15 cellular contexts compared by ENCODE assay signal in the genomic region with DNA sequence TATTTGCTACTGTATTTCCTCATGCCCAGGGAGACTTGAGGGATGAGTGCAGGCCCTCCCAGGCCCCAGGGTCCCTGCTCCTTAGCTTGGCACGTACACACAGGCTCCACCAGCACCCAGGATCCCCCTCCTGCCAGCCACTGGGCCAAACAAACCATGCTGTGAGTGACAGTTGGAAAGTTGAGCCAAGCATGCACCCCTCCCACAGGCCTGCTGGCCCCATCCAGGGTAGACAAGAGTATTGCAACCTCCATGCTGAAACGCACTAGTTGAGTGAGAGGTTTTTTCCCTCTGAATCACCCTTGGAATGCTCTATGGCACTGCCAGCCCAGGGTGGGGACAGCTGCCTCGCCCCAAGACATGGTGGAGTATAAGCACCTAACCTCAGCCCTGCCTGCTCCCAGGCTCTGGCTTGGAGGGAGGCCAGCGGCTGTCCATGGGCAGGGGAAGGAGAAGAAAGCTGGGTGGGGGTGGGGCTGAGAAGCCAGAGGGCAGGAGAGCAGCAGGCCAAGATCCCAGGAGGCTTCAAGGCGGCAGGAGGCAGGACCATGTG. TPM values are rescaled to one million over a fixed set of nuclear protein-coding genes. Genes with fewer than 3 reads are reported as not detected.
DNase-seq lines count a peak whose midpoint lies in the region; ATAC-seq, FAIRE-seq and TF ChIP-seq lines count a peak whose summit lies in the region.
"Had no signal": no experiment of that assay in that cellular context is flagged by ENCODE, and none has a peak within 500 bp of the region (broad histone marks: within the 10 kb centered on the region; RNA-seq: fewer than 3 reads in every experiment).

No MANE protein-coding gene starts in this region.

- H3K4me3 ChIP-seq in fibroblast of lung (replicated peaks in 1 of 4; ENCODE audit: control extremely low read depth in 1 of 4, insufficient read depth in 1 of 4, low read depth in 3 of 4, low read length in 4 of 4) = no peak overlapping the region
- H3K4me3 ChIP-seq in pancreas = no peak overlapping the region

- no peak overlapping the region for H3K27ac ChIP-seq in fibroblast of lung (ENCODE audit: insufficient read depth, low read length)
- H3K27ac ChIP-seq in pancreas = no peak overlapping the region
- H3K27ac ChIP-seq: C4-2B, parathyroid adenoma had no signal

- no peaks in the 10 kb centered on the region for H3K79me2 ChIP-seq in fibroblast of lung (ENCODE audit: control insufficient read depth, insufficient read depth, low read length)
- H3K79me2 ChIP-seq: parathyroid adenoma had no signal

- no peaks in the 10 kb centered on the region for H3K36me3 ChIP-seq in fibroblast of lung (ENCODE audit: control insufficient read depth, insufficient read depth, low read length)
- H3K36me3 ChIP-seq in pancreas = no peaks in the 10 kb centered on the region

- H3K4me2 ChIP-seq in fibroblast of lung (ENCODE audit: extremely low read depth, insufficient read depth, low read length) = no peak overlapping the region

- H3K27me3 ChIP-seq in fibroblast of lung (ENCODE audit: control insufficient read depth, insufficient read depth, low read length) (no peaks in the 10 kb centered on the region), pancreas (no peaks in the 10 kb centered on the region)

- 67 to 76% methylated on average over 5 of the region's 5 CpGs for WGBS in pancreas, 2 donors

- H3K9me3 ChIP-seq in fibroblast of lung (ENCODE audit: control insufficient read depth, insufficient read depth, low read depth, low read length) (no peaks in the 10 kb centered on the region), pancreas (no peaks in the 10 kb centered on the region)

- TF ChIP-seq CTCF in fibroblast of lung (conservative IDR thresholded peaks at IDR 0.05 in 1 of 2, IDR thresholded peaks at IDR 0.05 in 1 of 2; ENCODE audit: low read depth in 1 of 2, low read length in 2 of 2) (no peak), pancreas (IDR thresholded peaks at IDR 0.05) (no peak)

- DNase-seq in Daoy (ENCODE audit: low read depth) = peak; percentile 88
- DNase-seq in RPMI7951 (ENCODE audit: low read depth) = peak; percentile 86
- peak; percentile 15 to 49 for DNase-seq in fibroblast of lung (ENCODE audit: low read depth in 2 of 2)
- peak in 1 of 6 donors; percentile 45 for DNase-seq in pancreas
- no peak for DNase-seq in hippocampal formation (lab: John Stamatoyannopoulos, UW)
- DNase-seq in NCI-H774 (lab: John Stamatoyannopoulos, UW) = no peak
- no peak for DNase-seq in SKM-1 (lab: John Stamatoyannopoulos, UW; ENCODE audit: unreplicated experiment)
- no peak for DNase-seq in HuH-7 (ENCODE audit: low spot score)
- DNase-seq: activated naive CD4-positive, alpha-beta T cell treated with anti-CD3 and anti-CD28 coated beads, Interleukin-2, amount 10 ng/mL, durations not matched to agents 7 days and 5 days; effector CD8-positive, alpha-beta T cell; H7; NCI-H2081; SIG-M5 had no signal

- no peaks in the 10 kb centered on the region for H4K20me1 ChIP-seq in fibroblast of lung (ENCODE audit: control insufficient read depth, extremely low read depth, insufficient read depth, low read length)

- peak in 3 of 4 donors; percentile 37 to 72 (median 60) for ATAC-seq in pancreas

- no peak overlapping the region for H2AFZ ChIP-seq in fibroblast of lung (ENCODE audit: low read length)
- H2AFZ ChIP-seq: parathyroid adenoma had no signal

- intact Hi-C loops in pancreas (cut with DNase I) = no loop called here

- H3K4me1 ChIP-seq in fibroblast of lung (ENCODE audit: control insufficient read depth, extremely low read depth, insufficient read depth, low read length) (peaks cover 4% of the 10 kb centered on the region), pancreas (no peaks in the 10 kb centered on the region)
- H3K4me1 ChIP-seq: parathyroid adenoma had no signal

- FAIRE-seq in pancreas (lab: Jason Lieb, UNC) = no peak

- H3K9ac ChIP-seq in fibroblast of lung (ENCODE audit: insufficient read depth, low read length) = no peak overlapping the region
- H3K9ac ChIP-seq: parathyroid adenoma had no signal

RNA-seq across cellular contexts. Expression of gene PITPNM3, which starts 49.6 kb away (rescaled TPM):
- total RNA-seq in Daoy (2014; rRNA removed; shearing (Covaris generic)) = 0.33 and 0.51 TPM in 2 replicates
- total RNA-seq in RPMI7951 (2014; rRNA removed; shearing (Covaris generic)) = 0.10 and 0.12 TPM in 2 replicates
- total RNA-seq in fibroblast of lung (0.77 and 0.99 TPM in 2 replicates), pancreas (1 to 10 TPM in 5 of 6 donors, under 1 TPM in 1; 0.67 to 4.3 (median 2.5) TPM)
- polyA plus RNA-seq in fibroblast of lung (0.38 and 1.1 TPM in 2 replicates), pancreas (1 to 10 TPM; 1.7 to 5.1 TPM)
- 0.37 and 1.4 TPM in 2 replicates for polyA plus RNA-seq in fibroblast of lung (2012)
- polyA minus RNA-seq in fibroblast of lung (ENCODE audit: low replicate concordance) = 2.5 and 3.4 TPM in 2 replicates

Comparison
In these comparisons a context has a peak if more than half of its experiments do, and no peak if none do; other contexts are left out.
1. DNase-seq: peak in Daoy (single experiment), RPMI7951 (single experiment) and fibroblast of lung (2 of 2); none in hippocampal formation (0 of 2), NCI-H774 (single experiment), SKM-1 (single experiment) and HuH-7 (single experiment).